In the genomic region with DNA sequence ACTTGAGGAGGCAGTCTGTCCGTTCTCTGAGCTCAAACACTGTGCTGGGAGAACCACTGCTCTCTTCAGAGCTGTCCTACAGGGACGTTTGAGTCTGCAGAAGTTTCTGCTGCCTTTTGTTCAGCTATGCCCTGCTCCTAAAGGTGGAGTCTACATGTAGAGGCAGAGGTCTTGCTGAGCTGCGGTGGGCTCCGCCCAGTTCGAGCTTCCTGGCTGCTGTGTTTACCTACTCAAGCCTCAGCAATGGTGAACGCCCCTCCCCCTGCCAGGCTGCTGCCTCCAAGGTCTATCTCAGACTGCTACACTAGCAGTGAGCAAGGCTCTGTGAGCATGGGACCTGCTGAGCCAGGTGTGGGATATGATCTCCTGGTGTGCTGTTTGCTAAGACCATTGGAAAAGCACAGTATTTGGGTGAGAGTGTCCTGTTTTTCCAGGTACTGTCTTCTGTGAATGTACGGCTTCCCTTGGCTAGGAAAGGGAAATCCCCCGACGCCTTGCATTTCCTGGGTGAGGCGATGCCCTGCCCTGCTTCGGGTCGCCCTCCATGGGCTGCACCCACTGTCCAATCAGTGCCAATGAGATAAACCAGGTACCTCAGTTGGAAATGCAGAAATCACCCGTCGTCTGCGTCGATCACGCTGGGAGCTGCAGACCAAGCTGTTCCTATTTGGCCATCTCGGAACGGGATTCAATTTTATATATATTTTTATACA, we compare ENCODE assay signal across 9 cellular contexts. TPM values are rescaled to one million over a fixed set of nuclear protein-coding genes. Genes with fewer than 3 reads are reported as not detected.
DNase-seq lines count a peak whose midpoint lies in the region; ATAC-seq, FAIRE-seq and TF ChIP-seq lines count a peak whose summit lies in the region.
"Had no signal": no experiment of that assay in that cellular context is flagged by ENCODE, and none has a peak within 500 bp of the region (broad histone marks: within the 10 kb centered on the region; RNA-seq: fewer than 3 reads in every experiment).

No MANE protein-coding gene starts in this region.

- H3K27ac Mint-ChIP-seq in natural killer cell: peak overlapping the region; percentile 57
- peak overlapping the region in 1 of 2 donors; percentile 9 for H3K27ac Mint-ChIP-seq in natural killer cell treated with Interleukin-12 subunit alpha and Interleukin-12 subunit beta and Interleukin-15 and Interleukin-18, amount 100 ng/mL, for 72 hours
- peak overlapping the region; percentile 78 to 97 (median 92) for H3K27ac Mint-ChIP-seq in naive thymus-derived CD8-positive, alpha-beta T cell
- H3K27ac Mint-ChIP-seq in chondrocyte (ENCODE audit: unreplicated experiment): no peak overlapping the region
- H3K27ac Mint-ChIP-seq: mesothelial cell of epicardium had no signal

- H3K27me3 Mint-ChIP-seq in natural killer cell (ENCODE audit: low read depth in 2 of 2) (no peaks in the 10 kb centered on the region), chondrocyte (ENCODE audit: low read depth) (no peaks in the 10 kb centered on the region)
- H3K27me3 Mint-ChIP-seq in natural killer cell treated with Interleukin-12 subunit alpha and Interleukin-12 subunit beta and Interleukin-15 and Interleukin-18, amount 100 ng/mL, for 72 hours: no peaks in the 10 kb centered on the region
- no peaks in the 10 kb centered on the region for H3K27me3 Mint-ChIP-seq in naive thymus-derived CD8-positive, alpha-beta T cell

- no peak for TF ChIP-seq POLR2A in GM12892 (IDR thresholded peaks at IDR 0.05; ENCODE audit: low read depth, low read length)

- POLR2A ChIA-PET in naive thymus-derived CD8-positive, alpha-beta T cell (lab: Charles Lee): interaction anchor here (1.0 to 5.0 kb wide), 7 partner anchors 11 to 340 kb away, joined by 3 to 90 read pairs (median 4); a partner anchor contains a TSS

- intact Hi-C loops in natural killer cell (cut with micrococcal nuclease): no loop called here
- intact Hi-C loops in aorta (cut with DNase I): no loop called here

- H3K27ac ChIP-seq in aorta (ENCODE audit: low read depth in 1 of 2, low read length in 2 of 2): no peak overlapping the region

- H3K4me3 Mint-ChIP-seq in natural killer cell: peak overlapping the region; percentile 53
- H3K4me3 Mint-ChIP-seq in natural killer cell treated with Interleukin-12 subunit alpha and Interleukin-12 subunit beta and Interleukin-15 and Interleukin-18, amount 100 ng/mL, for 72 hours: no peak overlapping the region
- H3K4me3 Mint-ChIP-seq in naive thymus-derived CD8-positive, alpha-beta T cell: peak overlapping the region; percentile 31 to 80 (median 74)
- no peak overlapping the region for H3K4me3 Mint-ChIP-seq in chondrocyte (ENCODE audit: unreplicated experiment)
- H3K4me3 Mint-ChIP-seq: mesothelial cell of epicardium had no signal

- TF ChIP-seq CTCF in natural killer cell (IDR thresholded peaks at IDR 0.05) (no peak), chondrocyte (IDR thresholded peaks at IDR 0.05) (no peak)

- peak; percentile 37 for DNase-seq in natural killer cell
- DNase-seq in natural killer cell treated with Interleukin-12 subunit alpha and Interleukin-12 subunit beta and Interleukin-15 and Interleukin-18, amount 100 ng/mL, for 72 hours (ENCODE audit: low spot score): no peak
- peak; percentile 85 for DNase-seq in activated gamma-delta T cell treated with Interleukin-2 at 50 U/mL for 16 hours
- DNase-seq in naive thymus-derived CD8-positive, alpha-beta T cell: peak; percentile 35 to 91 (median 74)
- peak; percentile 52 to 54 for DNase-seq in aorta
- DNase-seq in chondrocyte (ENCODE audit: low spot score): no peak
- DNase-seq in OCI-M1 (lab: John Stamatoyannopoulos, UW): no peak
- no peak for DNase-seq in GM12892 (ENCODE audit: insufficient read length)

- H3K36me3 Mint-ChIP-seq in natural killer cell: peaks cover 18% of the 10 kb centered on the region
- peaks cover 42% of the 10 kb centered on the region for H3K36me3 Mint-ChIP-seq in natural killer cell treated with Interleukin-12 subunit alpha and Interleukin-12 subunit beta and Interleukin-15 and Interleukin-18, amount 100 ng/mL, for 72 hours
- H3K36me3 Mint-ChIP-seq in naive thymus-derived CD8-positive, alpha-beta T cell: peaks cover 25 to 82% (median 61%) of the 10 kb centered on the region in 3 donors
- H3K36me3 Mint-ChIP-seq in chondrocyte (ENCODE audit: low read depth): peaks cover 8% of the 10 kb centered on the region

- H3K4me3 ChIP-seq in aorta (ENCODE audit: low read length in 2 of 2): no peak overlapping the region

- H3K9me3 ChIP-seq in aorta (ENCODE audit: control insufficient read depth, low read length): no peaks in the 10 kb centered on the region

- no peaks in the 10 kb centered on the region for H3K4me1 ChIP-seq in aorta (ENCODE audit: control insufficient read depth in 1 of 2, insufficient read depth in 2 of 2, low read length in 2 of 2)

- ATAC-seq in natural killer cell (peak; percentile 49 to 87 (median 81)), aorta (ENCODE audit: low FRiP score) (no peak)
- no peak for ATAC-seq in natural killer cell treated with Interleukin-12 subunit alpha and Interleukin-12 subunit beta and Interleukin-15 and Interleukin-18, amount 100 ng/mL, for 72 hours
- ATAC-seq in naive thymus-derived CD8-positive, alpha-beta T cell: peak; percentile 99 to 100

- H3K27me3 ChIP-seq in aorta (ENCODE audit: control insufficient read depth in 1 of 2, insufficient read depth in 2 of 2, low read length in 1 of 2): no peaks in the 10 kb centered on the region

- H3K4me1 Mint-ChIP-seq in natural killer cell (peaks cover 48 to 52% of the 10 kb centered on the region in 2 donors), chondrocyte (ENCODE audit: low read depth) (no peaks in the 10 kb centered on the region)
- H3K4me1 Mint-ChIP-seq in natural killer cell treated with Interleukin-12 subunit alpha and Interleukin-12 subunit beta and Interleukin-15 and Interleukin-18, amount 100 ng/mL, for 72 hours (ENCODE audit: low read depth in 2 of 2): peaks cover 31 to 36% of the 10 kb centered on the region in 2 donors
- peaks cover 37 to 80% (median 76%) of the 10 kb centered on the region in 4 donors for H3K4me1 Mint-ChIP-seq in naive thymus-derived CD8-positive, alpha-beta T cell
- H3K4me1 Mint-ChIP-seq: mesothelial cell of epicardium had no signal

- peaks cover 0 to 2% of the 10 kb centered on the region in 2 donors for H3K36me3 ChIP-seq in aorta (ENCODE audit: control insufficient read depth in 1 of 2, insufficient read depth in 2 of 2, low read length in 1 of 2)

- FAIRE-seq in GM12892 (lab: Jason Lieb, UNC): no peak

- 85 to 87% methylated on average over 19 of the region's 19 CpGs for WGBS in aorta, 2 donors

- H3K9me3 Mint-ChIP-seq in natural killer cell (no peaks in the 10 kb centered on the region), chondrocyte (ENCODE audit: low read depth) (peaks cover 2% of the 10 kb centered on the region)
- no peaks in the 10 kb centered on the region for H3K9me3 Mint-ChIP-seq in natural killer cell treated with Interleukin-12 subunit alpha and Interleukin-12 subunit beta and Interleukin-15 and Interleukin-18, amount 100 ng/mL, for 72 hours
- peaks cover 4 to 44% (median 26%) of the 10 kb centered on the region in 9 donors for H3K9me3 Mint-ChIP-seq in naive thymus-derived CD8-positive, alpha-beta T cell

RNA-seq across cellular contexts. Expression of a gene that starts 58.5 kb away (rescaled TPM):
- total RNA-seq in natural killer cell: 10 to 100 TPM; 59.1 to 74.3 (median 60.0) TPM
- 100 to 1,000 TPM in 1 of 2 donors, 10 to 100 TPM in 1; 64.6 to 120 TPM for total RNA-seq in natural killer cell treated with Interleukin-12 subunit alpha and Interleukin-12 subunit beta and Interleukin-15 and Interleukin-18, amount 100 ng/mL, for 72 hours
- total RNA-seq in naive thymus-derived CD8-positive, alpha-beta T cell: 100 to 1,000 TPM; 112 to 115 TPM
- polyA plus RNA-seq in naive thymus-derived CD8-positive, alpha-beta T cell: 10 to 100 TPM in 2 of 3 donors, 1 to 10 TPM in 1; 6.5 to 20.6 (median 11.3) TPM
- total RNA-seq in aorta: 10 to 100 TPM; 18.9 to 25.8 TPM
- 10 to 100 TPM in 1 of 2 donors, 1 to 10 TPM in 1; 9.0 to 10.5 TPM for polyA plus RNA-seq in aorta
- total RNA-seq in chondrocyte: 4.9 to 9.4 TPM (median 4.9 TPM) in 3 replicates
- polyA plus RNA-seq in GM12892 (2012; ENCODE audit: missing spikeins): 35.5 TPM

Comparison
In these comparisons a context has a peak if more than half of its experiments do, and no peak if none do; other contexts are left out.
1. ATAC-seq: peak in natural killer cell (3 of 3) and naive thymus-derived CD8-positive, alpha-beta T cell (2 of 2); none in natural killer cell treated with Interleukin-12 subunit alpha and Interleukin-12 subunit beta and Interleukin-15 and Interleukin-18, amount 100 ng/mL, for 72 hours (0 of 2) and aorta (single experiment).
2. DNase-seq: peak in natural killer cell (single experiment), activated gamma-delta T cell treated with Interleukin-2 at 50 U/mL for 16 hours (single experiment), naive thymus-derived CD8-positive, alpha-beta T cell (10 of 10) and aorta (2 of 2); none in natural killer cell treated with Interleukin-12 subunit alpha and Interleukin-12 subunit beta and Interleukin-15 and Interleukin-18, amount 100 ng/mL, for 72 hours (single experiment), chondrocyte (single experiment), OCI-M1 (single experiment) and GM12892 (single experiment).
3. H3K4me3 Mint-ChIP-seq: peak in natural killer cell (single experiment) and naive thymus-derived CD8-positive, alpha-beta T cell (10 of 10); none in natural killer cell treated with Interleukin-12 subunit alpha and Interleukin-12 subunit beta and Interleukin-15 and Interleukin-18, amount 100 ng/mL, for 72 hours (single experiment) and chondrocyte (single experiment).